In the genomic region with DNA sequence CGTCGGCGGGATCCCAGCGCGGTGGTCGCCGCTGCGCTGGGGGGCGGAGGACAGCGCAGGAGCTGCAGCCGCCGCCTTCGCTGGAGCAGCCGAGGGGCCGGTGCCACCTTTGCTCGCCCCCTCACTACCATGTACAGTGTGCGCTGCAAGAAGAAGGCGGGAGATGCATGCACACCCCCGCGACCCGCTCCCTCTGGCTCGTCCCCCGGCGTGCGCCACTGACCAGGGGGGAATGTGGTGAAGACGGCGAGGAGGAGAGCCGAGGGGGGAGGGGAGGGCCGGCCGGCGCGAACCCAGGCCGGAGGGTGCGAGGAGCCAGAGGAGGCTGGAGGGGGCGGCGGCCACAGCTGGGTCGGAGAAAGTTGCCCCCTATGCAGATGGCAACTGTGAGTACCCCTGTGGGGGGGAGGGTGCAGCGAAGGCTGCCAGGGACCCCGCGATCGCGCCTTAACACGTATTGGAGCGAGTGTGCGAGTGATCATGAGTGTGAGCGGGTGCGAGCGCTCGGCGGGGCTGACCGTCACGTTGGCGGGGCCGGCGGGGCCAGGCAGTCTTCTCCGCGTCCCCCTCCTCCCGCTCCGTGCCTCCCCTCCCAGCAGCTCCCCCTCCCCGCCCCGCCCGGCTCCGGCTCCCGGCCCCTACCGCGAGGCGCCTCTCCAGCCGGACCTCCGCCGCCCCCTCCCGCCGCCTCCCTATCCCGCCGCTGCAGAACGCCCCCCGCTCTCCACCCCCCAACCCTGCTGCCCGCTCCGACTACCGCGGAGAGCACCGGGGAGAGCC, we compare ENCODE assay signal across 8 cellular contexts. TPM values are rescaled to one million over a fixed set of nuclear protein-coding genes. Genes with fewer than 3 reads are reported as not detected.
DNase-seq lines count a peak whose midpoint lies in the region; ATAC-seq and TF ChIP-seq lines count a peak whose summit lies in the region.

No MANE protein-coding gene starts in this region.

- no peak for TF ChIP-seq CTCF in AG09309 (IDR thresholded peaks at IDR 0.05; ENCODE audit: control insufficient read depth, insufficient read depth, low read depth, low read length, missing control alignments)
- no peak for TF ChIP-seq CTCF in astrocyte of the spinal cord (IDR thresholded peaks at IDR 0.05; ENCODE audit: low read depth, low read length)

- no peak overlapping the region for H3K27ac ChIP-seq in subcutaneous abdominal adipose tissue (ENCODE audit: low read depth, low read length)

- H3K9me3 ChIP-seq in subcutaneous abdominal adipose tissue (ENCODE audit: control insufficient read depth in 5 of 5, low read length in 5 of 5): peaks cover 0 to 2% (median 0%) of the 10 kb centered on the region in 5 donors

- H3K36me3 ChIP-seq in subcutaneous abdominal adipose tissue (ENCODE audit: control insufficient read depth in 5 of 5, insufficient read depth in 5 of 5, low read length in 5 of 5): no peaks in the 10 kb centered on the region

- no peak overlapping the region for H3K9ac ChIP-seq in subcutaneous abdominal adipose tissue (ENCODE audit: low read length in 5 of 5)

- DNase-seq in AG09309 (ENCODE audit: low read depth) (no peak), astrocyte of the spinal cord (ENCODE audit: low read depth, low spot score) (peak; percentile 6), left colon (peak in 1 of 2 donors; percentile 24), amniotic stem cell (lab: John Stamatoyannopoulos, UW) (no peak), GM19240 (ENCODE audit: insufficient read length, low spot score) (no peak)

- ATAC-seq in HG03432 (IDR thresholded peaks at IDR 0.05; ENCODE audit: unreplicated experiment) (peak; percentile 2), left colon (peak; percentile 13), GM21381 (IDR thresholded peaks at IDR 0.05; ENCODE audit: unreplicated experiment) (no peak)

- peaks cover 28 to 43% (median 38%) of the 10 kb centered on the region in 5 donors for H3K27me3 ChIP-seq in subcutaneous abdominal adipose tissue (ENCODE audit: control insufficient read depth in 5 of 5, insufficient read depth in 4 of 5, low read length in 5 of 5)

- intact Hi-C loops in left colon (cut with DNase I, micrococcal nuclease): no loop called here

- H3K4me1 ChIP-seq in subcutaneous abdominal adipose tissue (ENCODE audit: control insufficient read depth in 5 of 5, insufficient read depth in 5 of 5, low read length in 5 of 5): peaks cover 2 to 38% (median 34%) of the 10 kb centered on the region in 5 donors

- in situ Hi-C loops in astrocyte of the spinal cord (cut with HindIII; ENCODE audit: low sequenced_read_pairs): no loop called here

- peak overlapping the region; percentile 24; the same call in 1 of the 2 replicates for H3K4me3 ChIP-seq in AG09309 (ENCODE audit: control insufficient read depth, low read depth, low read length)
- H3K4me3 ChIP-seq in astrocyte of the spinal cord (ENCODE audit: low read depth, low read length): peak overlapping the region; percentile 67
- H3K4me3 ChIP-seq in subcutaneous abdominal adipose tissue (ENCODE audit: low read depth in 1 of 5, low read length in 5 of 5): peak overlapping the region in 4 of 5 donors; percentile 58 to 72 (median 69)

RNA-seq across cellular contexts. Expression of a gene that starts 0.8 kb away (rescaled TPM):
- under 1 TPM; 0.17 to 0.24 TPM for total RNA-seq in left colon
